Comparison of ENCODE assay signal across 27 cellular contexts in the genomic region with DNA sequence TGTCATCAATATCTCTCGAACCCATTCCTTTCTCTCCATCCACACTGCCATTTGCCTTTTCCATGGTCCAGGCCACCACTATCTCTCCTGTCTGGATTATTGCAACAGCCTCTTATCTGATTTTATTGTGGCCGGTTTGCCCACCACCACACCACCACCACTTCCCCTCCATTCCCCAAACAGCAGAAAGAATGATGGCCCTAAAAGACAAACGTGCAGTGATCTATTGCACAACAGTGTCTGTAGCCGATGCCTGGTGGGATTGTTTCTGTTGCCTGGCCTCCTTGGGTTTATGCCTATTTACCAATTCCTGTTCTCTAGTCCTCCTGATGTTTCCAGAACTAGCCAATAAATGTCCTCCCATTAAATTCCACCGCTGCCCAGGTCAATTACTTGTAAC. TPM values are rescaled to one million over a fixed set of nuclear protein-coding genes. Genes with fewer than 3 reads are reported as not detected.
"Had no signal": no experiment of that assay in that cellular context is flagged by ENCODE, and none has a peak within 500 bp of the region (broad histone marks: within the 10 kb centered on the region; RNA-seq: fewer than 3 reads in every experiment).

No MANE protein-coding gene starts in this region.

- DNase-seq: effector CD4-positive, alpha-beta T cell; endodermal cell; erythroblast; foreskin keratinocyte; head of caudate nucleus; kidney; left colon; left ventricle myocardium superior; mesenchymal stem cell; midbrain; psoas muscle; retina; spleen; stimulated activated CD4-positive, alpha-beta T cell treated with anti-CD3 and anti-CD28 coated beads, Interleukin-15, amount 100 ng/mL, for 24 hours; stimulated activated CD4-positive, alpha-beta T cell treated with anti-CD3 and anti-CD28 coated beads, Interleukin-1b, Interleukin-23, amount 100 ng/mL, for 48 hours; stimulated activated CD4-positive, alpha-beta T cell treated with anti-CD3 and anti-CD28 coated beads, Interleukin-4, amount 100 ng/mL, for 24 hours; stimulated activated naive CD8-positive, alpha-beta T cell treated with anti-CD3 and anti-CD28 coated beads, Interleukin-15, amount 100 ng/mL, for 72 hours; testis; upper lobe of right lung had no signal

- H3K27me3 ChIP-seq: foreskin keratinocyte, hepatocyte, testis, tibial nerve, upper lobe of right lung, vagina had no signal

- FAIRE-seq: endothelial cell of umbilical vein, kidney had no signal

- H3K4me1 ChIP-seq: foreskin keratinocyte, psoas muscle, spleen, testis, tibial nerve, upper lobe of right lung, vagina had no signal

- H3K4me1 Mint-ChIP-seq: endodermal cell; nephron; stimulated activated naive CD8-positive, alpha-beta T cell treated with anti-CD3 and anti-CD28 coated beads, Interleukin-15, amount 100 ng/mL, for 72 hours had no signal

- H3K36me3 Mint-ChIP-seq: stimulated activated memory B cell treated with anti-CD40 and anti-IgM and Interleukin-4, amounts not matched to agents 10 μg/mL and 1 μg/mL and 100 μg/mL, for 72 hours had no signal

- H3K4me3 ChIP-seq: hepatocyte, lung, psoas muscle, spleen, tibial nerve, upper lobe of right lung, vagina had no signal

- H3K27ac ChIP-seq: foreskin keratinocyte, hepatocyte, psoas muscle, spleen, testis, tibial nerve, upper lobe of right lung, vagina had no signal

- ATAC-seq: foreskin keratinocyte; left colon; left ventricle myocardium superior; psoas muscle; sciatic nerve; stimulated activated memory B cell treated with anti-CD40 and anti-IgM and Interleukin-4, amounts not matched to agents 10 μg/mL and 1 μg/mL and 100 μg/mL, for 72 hours; stimulated activated naive CD8-positive, alpha-beta T cell treated with anti-CD3 and anti-CD28 coated beads, Interleukin-15, amount 100 ng/mL, for 72 hours; upper lobe of right lung had no signal

- H3K36me3 ChIP-seq: spleen, tibial nerve, upper lobe of right lung, vagina had no signal

- H2AFZ ChIP-seq: hepatocyte had no signal

- H3K4me2 ChIP-seq: hepatocyte had no signal

- H3K79me2 ChIP-seq: hepatocyte had no signal

- H3K9me3 ChIP-seq: psoas muscle, spleen, testis, tibial nerve, upper lobe of right lung, vagina had no signal

- H3K4me3 Mint-ChIP-seq: endodermal cell; nephron; stimulated activated memory B cell treated with anti-CD40 and anti-IgM and Interleukin-4, amounts not matched to agents 10 μg/mL and 1 μg/mL and 100 μg/mL, for 72 hours; stimulated activated naive CD8-positive, alpha-beta T cell treated with anti-CD3 and anti-CD28 coated beads, Interleukin-15, amount 100 ng/mL, for 72 hours had no signal

- H3K27ac Mint-ChIP-seq: endodermal cell; nephron; stimulated activated memory B cell treated with anti-CD40 and anti-IgM and Interleukin-4, amounts not matched to agents 10 μg/mL and 1 μg/mL and 100 μg/mL, for 72 hours; stimulated activated naive CD8-positive, alpha-beta T cell treated with anti-CD3 and anti-CD28 coated beads, Interleukin-15, amount 100 ng/mL, for 72 hours had no signal

RNA-seq across cellular contexts. Expression of a gene that starts 10.2 kb away (rescaled TPM):
- total RNA-seq: hepatocyte had no signal
- polyA plus RNA-seq: foreskin keratinocyte had no signal
